In genomic region chr5:31329722-31330121, GRCh38 we compare ENCODE assay signal across 19 cellular contexts.
DNase-seq lines count a peak whose midpoint lies in the region; ATAC-seq, FAIRE-seq and TF ChIP-seq lines count a peak whose summit lies in the region.
"Had no signal": no experiment of that assay in that cellular context is flagged by ENCODE, and none has a peak within 500 bp of the region (broad histone marks: within the 10 kb centered on the region; RNA-seq: fewer than 3 reads in every experiment).

No MANE protein-coding gene starts in this region.

- 93% methylated on average over 3 of the region's 3 CpGs; no CpG with 5 or more reads in 1 of the 2 experiments for whole genome bisulfite sequencing in H1 (ENCODE audit: extremely low coverage in 1 of 2, insufficient coverage in 1 of 2, insufficient read length in 1 of 2, insufficient replicate concordance in 2 of 2, low coverage in 1 of 2, low lambda C conversion rate in 2 of 2, missing lambda C conversion rate in 1 of 2), 2 experiments

- H3K4me1 Mint-ChIP-seq in neural crest cell = peaks cover 19% of the 10 kb centered on the region
- no peaks in the 10 kb centered on the region for H3K4me1 Mint-ChIP-seq in activated T-helper 2 cell treated with anti-CD3 and anti-CD28 coated beads, Interferon-gamma antibody, Interleukin-2, Interleukin-4, amounts not matched to agents 10 μg/mL and 5 μg/mL and 100 μg/mL, durations not matched to agents 14 hours and 24 hours and 36 hours (ENCODE audit: low read depth)
- H3K4me1 Mint-ChIP-seq: activated naive CD4-positive, alpha-beta T cell treated with anti-CD3 and anti-CD28 coated beads, Interleukin-2, amount 50 U/mL, for 24 hours; IgD-negative memory B cell; stimulated activated naive CD8-positive, alpha-beta T cell treated with anti-CD3 and anti-CD28 coated beads, Interleukin-15, amount 100 ng/mL, for 72 hours had no signal

- H2BK5ac ChIP-seq in H1 (ENCODE audit: low read depth, low read length) = no peak overlapping the region

- no peak for FAIRE-seq in H1 (lab: Jason Lieb, UNC)
- FAIRE-seq: bronchial epithelial cell had no signal

- no peaks in the 10 kb centered on the region for H4K20me1 ChIP-seq in H1 (replicated peaks in 1 of 2; ENCODE audit: control insufficient read depth in 1 of 2, insufficient read depth in 2 of 2, low read length in 2 of 2)

- H3K79me1 ChIP-seq in H1 (ENCODE audit: low read depth, low read length) = no peaks in the 10 kb centered on the region

- H3K36me3 ChIP-seq in H1 (ENCODE audit: control insufficient read depth in 2 of 4, insufficient read depth in 4 of 4, low read length in 3 of 4) = no peaks in the 10 kb centered on the region
- H3K36me3 ChIP-seq: BE2C, thyroid gland had no signal

- H2BK12ac ChIP-seq in H1 (ENCODE audit: low read depth, low read length) = no peak overlapping the region

- H2BK15ac ChIP-seq in H1 (ENCODE audit: low read length) = no peak overlapping the region

- H4K91ac ChIP-seq in H1 (replicated peaks; ENCODE audit: insufficient read length, low read length) = no peak overlapping the region

- no peaks in the 10 kb centered on the region for H3K27me3 ChIP-seq in H1 (replicated peaks in 1 of 4; ENCODE audit: control insufficient read depth in 3 of 4, extremely low read depth in 1 of 4, insufficient read depth in 3 of 4, low read length in 3 of 4)
- H3K27me3 ChIP-seq: BE2C, thyroid gland had no signal

- no peak overlapping the region for H3K4me3 ChIP-seq in H1 (ENCODE audit: extremely low read depth in 1 of 4, insufficient read depth in 2 of 4, low read depth in 3 of 4, low read length in 4 of 4)
- H3K4me3 ChIP-seq: thyroid gland had no signal

- no peak for TF ChIP-seq EP300 in H1 (IDR thresholded peaks at IDR 0.05; ENCODE audit: borderline replicate concordance in 1 of 2, low read depth in 2 of 2, low read length in 2 of 2)

- no peak overlapping the region for H3K23ac ChIP-seq in H1 (ENCODE audit: insufficient read length)

- no peak overlapping the region for H2BK20ac ChIP-seq in H1 (ENCODE audit: low read length)

- H3K4me3 Mint-ChIP-seq in neural crest cell = peak overlapping the region; percentile 63
- no peak overlapping the region for H3K4me3 Mint-ChIP-seq in activated T-helper 2 cell treated with anti-CD3 and anti-CD28 coated beads, Interferon-gamma antibody, Interleukin-2, Interleukin-4, amounts not matched to agents 10 μg/mL and 5 μg/mL and 100 μg/mL, durations not matched to agents 14 hours and 24 hours and 36 hours (ENCODE audit: low read depth)
- H3K4me3 Mint-ChIP-seq: activated naive CD4-positive, alpha-beta T cell treated with anti-CD3 and anti-CD28 coated beads, Interleukin-2, amount 50 U/mL, for 24 hours; IgD-negative memory B cell; stimulated activated naive CD8-positive, alpha-beta T cell treated with anti-CD3 and anti-CD28 coated beads, Interleukin-15, amount 100 ng/mL, for 72 hours had no signal

- no peak for TF ChIP-seq CTCF in H1 (IDR thresholded peaks at IDR 0.05; ENCODE audit: control extremely low read depth in 1 of 3, insufficient read depth in 1 of 3, low read depth in 1 of 3, low read length in 3 of 3)
- no peak for TF ChIP-seq CTCF in neural crest cell (conservative IDR thresholded peaks at IDR 0.05)

- H4K8ac ChIP-seq in H1 (ENCODE audit: extremely low read depth, insufficient read depth, low read length) = no peak overlapping the region

- H3K9me3 Mint-ChIP-seq in neural crest cell = no peaks in the 10 kb centered on the region
- no peaks in the 10 kb centered on the region for H3K9me3 Mint-ChIP-seq in activated T-helper 2 cell treated with anti-CD3 and anti-CD28 coated beads, Interferon-gamma antibody, Interleukin-2, Interleukin-4, amounts not matched to agents 10 μg/mL and 5 μg/mL and 100 μg/mL, durations not matched to agents 14 hours and 24 hours and 36 hours
- H3K9me3 Mint-ChIP-seq: activated naive CD4-positive, alpha-beta T cell treated with anti-CD3 and anti-CD28 coated beads, Interleukin-2, amount 50 U/mL, for 24 hours; IgD-negative memory B cell; stimulated activated naive CD8-positive, alpha-beta T cell treated with anti-CD3 and anti-CD28 coated beads, Interleukin-15, amount 100 ng/mL, for 72 hours had no signal

- H3K18ac ChIP-seq in H1 (ENCODE audit: extremely low read depth, low read length) = no peak overlapping the region

- POLR2A ChIA-PET in H1 (lab: Charles Lee; ENCODE audit: partially characterized antibody) = no interaction called here

- no peak overlapping the region for H3K4me2 ChIP-seq in H1 (ENCODE audit: insufficient read depth in 1 of 2, low read depth in 2 of 2, low read length in 2 of 2)

- no peak overlapping the region for H3K4ac ChIP-seq in H1 (replicated peaks; ENCODE audit: insufficient read length, low read depth, low read length)

- H3K27ac ChIP-seq in H1 (ENCODE audit: low read depth, low read length) = no peak overlapping the region
- H3K27ac ChIP-seq: RWPE1, thyroid gland had no signal

- no peak overlapping the region for H3K56ac ChIP-seq in H1 (replicated peaks; ENCODE audit: insufficient read length, low read depth, low read length)

- DNase-seq in ELR (ENCODE audit: low read depth) (peak; percentile 10), M059J (ENCODE audit: low read depth) (peak; percentile 8), H1 (ENCODE audit: low read depth in 1 of 2, low spot score in 2 of 2) (no peak), neural crest cell (ENCODE audit: low read depth, low spot score) (no peak), AG08396 (ENCODE audit: low spot score) (no peak)
- no peak for DNase-seq in activated T-helper 2 cell treated with anti-CD3 and anti-CD28 coated beads, Interferon-gamma antibody, Interleukin-2, Interleukin-4, amounts not matched to agents 10 μg/mL and 5 μg/mL and 100 μg/mL, durations not matched to agents 14 hours and 24 hours and 36 hours (ENCODE audit: low spot score)
- DNase-seq: BE2C; DND-41; NCI-H1436; NCI-H2107; NCI-H524; stimulated activated naive CD8-positive, alpha-beta T cell treated with anti-CD3 and anti-CD28 coated beads, Interleukin-15, amount 100 ng/mL, for 72 hours; thyroid gland had no signal

- H3K14ac ChIP-seq in H1 (ENCODE audit: insufficient read length) = no peak overlapping the region

- H3K4me1 ChIP-seq in H1 (replicated peaks in 1 of 4; ENCODE audit: control insufficient read depth in 3 of 4, insufficient read depth in 4 of 4, low read length in 3 of 4) = no peaks in the 10 kb centered on the region
- H3K4me1 ChIP-seq: thyroid gland had no signal

- H2AFZ ChIP-seq in H1 (ENCODE audit: low read length) = no peak overlapping the region

- H2AK5ac ChIP-seq in H1 (ENCODE audit: low read depth, low read length) = no peak overlapping the region

- no peaks in the 10 kb centered on the region for H3K79me2 ChIP-seq in H1 (ENCODE audit: control insufficient read depth in 1 of 2, insufficient read depth in 2 of 2, low read length in 2 of 2)

- H4K5ac ChIP-seq in H1 (ENCODE audit: insufficient read length, low read depth, low read length) = no peak overlapping the region

- peaks cover 4% of the 10 kb centered on the region for H3K36me3 Mint-ChIP-seq in neural crest cell (ENCODE audit: low read depth)
- H3K36me3 Mint-ChIP-seq in activated T-helper 2 cell treated with anti-CD3 and anti-CD28 coated beads, Interferon-gamma antibody, Interleukin-2, Interleukin-4, amounts not matched to agents 10 μg/mL and 5 μg/mL and 100 μg/mL, durations not matched to agents 14 hours and 24 hours and 36 hours (ENCODE audit: low read depth) = no peaks in the 10 kb centered on the region
- H3K36me3 Mint-ChIP-seq: activated naive CD4-positive, alpha-beta T cell treated with anti-CD3 and anti-CD28 coated beads, Interleukin-2, amount 50 U/mL, for 24 hours; IgD-negative memory B cell had no signal

- CTCF ChIA-PET in H1 (lab: Charles Lee; ENCODE audit: partially characterized antibody) = interaction anchor here (1.1 to 1.6 kb wide), 3 partner anchors 9 to 34 kb away, joined by 3 to 5 read pairs (median 4); no protein-coding TSS in a partner anchor

- peak overlapping the region; percentile 69 for H3K27ac Mint-ChIP-seq in neural crest cell (ENCODE audit: unreplicated experiment)
- no peak overlapping the region for H3K27ac Mint-ChIP-seq in activated T-helper 2 cell treated with anti-CD3 and anti-CD28 coated beads, Interferon-gamma antibody, Interleukin-2, Interleukin-4, amounts not matched to agents 10 μg/mL and 5 μg/mL and 100 μg/mL, durations not matched to agents 14 hours and 24 hours and 36 hours
- H3K27ac Mint-ChIP-seq: activated naive CD4-positive, alpha-beta T cell treated with anti-CD3 and anti-CD28 coated beads, Interleukin-2, amount 50 U/mL, for 24 hours; stimulated activated naive CD8-positive, alpha-beta T cell treated with anti-CD3 and anti-CD28 coated beads, Interleukin-15, amount 100 ng/mL, for 72 hours had no signal

- TF ChIP-seq POLR2A in H1 (IDR thresholded peaks at IDR 0.05; ENCODE audit: control extremely low read depth in 1 of 2, low read depth in 2 of 2, low read length in 2 of 2) = no peak

- no peaks in the 10 kb centered on the region for H3K9me3 ChIP-seq in H1 (ENCODE audit: insufficient read depth in 2 of 2, low read depth in 1 of 2, low read length in 1 of 2)
- H3K9me3 ChIP-seq: BE2C, thyroid gland had no signal

- H2BK120ac ChIP-seq in H1 (replicated peaks; ENCODE audit: low read depth, low read length) = no peak overlapping the region

- H3K9ac ChIP-seq in H1 (replicated peaks in 1 of 4; ENCODE audit: extremely low read depth in 1 of 4, low read depth in 3 of 4, low read length in 3 of 4) = no peak overlapping the region

- peaks cover 2% of the 10 kb centered on the region; the same call in 1 of the 2 replicates for H3K23me2 ChIP-seq in H1 (ENCODE audit: low read depth, low read length)

- intact Hi-C loops in activated T-helper 2 cell treated with anti-CD3 and anti-CD28 coated beads, Interferon-gamma antibody, Interleukin-2, Interleukin-4, amounts not matched to agents 10 μg/mL and 5 μg/mL and 100 μg/mL, durations not matched to agents 14 hours and 24 hours and 36 hours (cut with micrococcal nuclease) = no loop called here

- no peak for ATAC-seq in HG03159 (IDR thresholded peaks at IDR 0.05; ENCODE audit: unreplicated experiment)
- ATAC-seq: sciatic nerve; stimulated activated naive CD8-positive, alpha-beta T cell treated with anti-CD3 and anti-CD28 coated beads, Interleukin-15, amount 100 ng/mL, for 72 hours had no signal

- peak; percentile 12 to 36; a peak in 3 of 4 replicates for TF ChIP-seq RAD21 in H1 (IDR thresholded peaks at IDR 0.05 in 1 of 2, conservative IDR thresholded peaks at IDR 0.05 in 1 of 2; ENCODE audit: low read depth in 2 of 2, low read length in 2 of 2)

- peaks cover 8% of the 10 kb centered on the region for H3K27me3 Mint-ChIP-seq in neural crest cell (ENCODE audit: low read depth)
- no peaks in the 10 kb centered on the region for H3K27me3 Mint-ChIP-seq in activated T-helper 2 cell treated with anti-CD3 and anti-CD28 coated beads, Interferon-gamma antibody, Interleukin-2, Interleukin-4, amounts not matched to agents 10 μg/mL and 5 μg/mL and 100 μg/mL, durations not matched to agents 14 hours and 24 hours and 36 hours (ENCODE audit: low read depth)
- H3K27me3 Mint-ChIP-seq: IgD-negative memory B cell; stimulated activated naive CD8-positive, alpha-beta T cell treated with anti-CD3 and anti-CD28 coated beads, Interleukin-15, amount 100 ng/mL, for 72 hours had no signal

TF ChIP-seq in H1, 55 proteins besides CTCF, POLR2A, EP300 and RAD21 (continues in another document):
- TF ChIP-seq KDM4A (IDR thresholded peaks at IDR 0.05; ENCODE audit: low read depth, low read length, severe bottlenecking) = no peak
- TF ChIP-seq SP4 (IDR thresholded peaks at IDR 0.05; ENCODE audit: low read length) = no peak
- TF ChIP-seq POU5F1 (IDR thresholded peaks at IDR 0.05; ENCODE audit: low read depth, low read length) = no peak

Comparison
In these comparisons a context has a peak if more than half of its experiments do, and no peak if none do; other contexts are left out.
1. DNase-seq: peak in ELR (single experiment) and M059J (single experiment); none in H1 (0 of 2), neural crest cell (single experiment), AG08396 (single experiment) and activated T-helper 2 cell treated with anti-CD3 and anti-CD28 coated beads, Interferon-gamma antibody, Interleukin-2, Interleukin-4, amounts not matched to agents 10 μg/mL and 5 μg/mL and 100 μg/mL, durations not matched to agents 14 hours and 24 hours and 36 hours (single experiment).